9 cellular contexts compared by ENCODE assay signal in genomic region chr6:85923013-85923430, GRCh38.
DNase-seq lines count a peak whose midpoint lies in the region; ATAC-seq and TF ChIP-seq lines count a peak whose summit lies in the region.
"Had no signal": no experiment of that assay in that cellular context is flagged by ENCODE, and none has a peak within 500 bp of the region (broad histone marks: within the 10 kb centered on the region; RNA-seq: fewer than 3 reads in every experiment).

No MANE protein-coding gene starts in this region.

- H3K4me3 ChIP-seq in RWPE2 (ENCODE audit: severe bottlenecking): no peak overlapping the region
- H3K4me3 ChIP-seq in epithelial cell of esophagus (ENCODE audit: low read length): no peak overlapping the region
- H3K4me3 ChIP-seq: SJSA1 had no signal

- no peaks in the 10 kb centered on the region for H3K4me1 Mint-ChIP-seq in nephron progenitor cell
- H3K4me1 Mint-ChIP-seq in natural killer cell treated with Interleukin-12 subunit alpha and Interleukin-12 subunit beta and Interleukin-15 and Interleukin-18, amount 100 ng/mL, for 72 hours (ENCODE audit: low read depth in 2 of 2): no peaks in the 10 kb centered on the region

- TF ChIP-seq CTCF in GM13976 (IDR thresholded peaks at IDR 0.05; ENCODE audit: borderline replicate concordance, control extremely low read depth, extremely low read depth, insufficient read depth, missing control alignments) (peak; percentile 66), RWPE2 (IDR thresholded peaks at IDR 0.05; ENCODE audit: poor library complexity, severe bottlenecking) (peak; percentile 86), epithelial cell of esophagus (IDR thresholded peaks at IDR 0.05; ENCODE audit: insufficient read depth, low read depth, low read length, missing control alignments) (peak; percentile 82), nephron progenitor cell (IDR thresholded peaks at IDR 0.05) (peak; percentile 59)

- no peak overlapping the region for H3K4me3 Mint-ChIP-seq in nephron progenitor cell
- no peak overlapping the region for H3K4me3 Mint-ChIP-seq in natural killer cell treated with Interleukin-12 subunit alpha and Interleukin-12 subunit beta and Interleukin-15 and Interleukin-18, amount 100 ng/mL, for 72 hours

- no peak overlapping the region for H3K27ac ChIP-seq in RWPE2 (ENCODE audit: poor library complexity, severe bottlenecking)
- H3K27ac ChIP-seq: SJSA1 had no signal

- H3K27me3 Mint-ChIP-seq in nephron progenitor cell (ENCODE audit: low read depth, poor library complexity): peaks cover 3% of the 10 kb centered on the region
- no peaks in the 10 kb centered on the region for H3K27me3 Mint-ChIP-seq in natural killer cell treated with Interleukin-12 subunit alpha and Interleukin-12 subunit beta and Interleukin-15 and Interleukin-18, amount 100 ng/mL, for 72 hours

- H3K36me3 ChIP-seq in RWPE2 (ENCODE audit: low read depth): no peaks in the 10 kb centered on the region
- H3K36me3 ChIP-seq: SJSA1 had no signal

- peaks cover 2% of the 10 kb centered on the region for H3K9me3 ChIP-seq in RWPE2 (ENCODE audit: severe bottlenecking)
- H3K9me3 ChIP-seq: SJSA1 had no signal

- H3K4me1 ChIP-seq in RWPE2 (ENCODE audit: insufficient read depth, poor library complexity, severe bottlenecking): no peaks in the 10 kb centered on the region
- H3K4me1 ChIP-seq: SJSA1 had no signal

- H3K27ac Mint-ChIP-seq in nephron progenitor cell: no peak overlapping the region
- H3K27ac Mint-ChIP-seq in natural killer cell treated with Interleukin-12 subunit alpha and Interleukin-12 subunit beta and Interleukin-15 and Interleukin-18, amount 100 ng/mL, for 72 hours: no peak overlapping the region

- DNase-seq in AG20443 (ENCODE audit: low spot score): peak; percentile 55
- peak; percentile 30 for DNase-seq in GM13976 (ENCODE audit: low spot score)
- DNase-seq in LoVo (ENCODE audit: low spot score): peak; percentile 56
- no peak for DNase-seq in RWPE2 (ENCODE audit: low spot score)
- peak; percentile 82 for DNase-seq in epithelial cell of esophagus (ENCODE audit: low read depth)
- peak; percentile 14 for DNase-seq in nephron progenitor cell
- no peak for DNase-seq in natural killer cell treated with Interleukin-12 subunit alpha and Interleukin-12 subunit beta and Interleukin-15 and Interleukin-18, amount 100 ng/mL, for 72 hours (ENCODE audit: low spot score)

- H3K36me3 Mint-ChIP-seq in nephron progenitor cell (ENCODE audit: low read depth): no peaks in the 10 kb centered on the region
- no peaks in the 10 kb centered on the region for H3K36me3 Mint-ChIP-seq in natural killer cell treated with Interleukin-12 subunit alpha and Interleukin-12 subunit beta and Interleukin-15 and Interleukin-18, amount 100 ng/mL, for 72 hours

- in situ Hi-C loops in GM13976 (cut with MboI; ENCODE audit: low sequenced_read_pairs, unreplicated experiment): loop anchor here (25.0 kb wide), 1 partner anchor 264 kb away; no protein-coding TSS in a partner anchor

- peaks cover 16% of the 10 kb centered on the region for H3K9me3 Mint-ChIP-seq in nephron progenitor cell
- H3K9me3 Mint-ChIP-seq in natural killer cell treated with Interleukin-12 subunit alpha and Interleukin-12 subunit beta and Interleukin-15 and Interleukin-18, amount 100 ng/mL, for 72 hours: no peaks in the 10 kb centered on the region

- H3K27me3 ChIP-seq in RWPE2 (ENCODE audit: insufficient read depth, poor library complexity, severe bottlenecking): no peaks in the 10 kb centered on the region
- H3K27me3 ChIP-seq: SJSA1 had no signal

- peak; percentile 81 for ATAC-seq in HG02571 (IDR thresholded peaks at IDR 0.05; ENCODE audit: unreplicated experiment)
- ATAC-seq in RWPE2 (ENCODE audit: low read depth): peak; percentile 90
- ATAC-seq in natural killer cell treated with Interleukin-12 subunit alpha and Interleukin-12 subunit beta and Interleukin-15 and Interleukin-18, amount 100 ng/mL, for 72 hours: no peak

Comparison
In these comparisons a context has a peak if more than half of its experiments do, and no peak if none do; other contexts are left out.
1. DNase-seq: peak in AG20443 (single experiment), GM13976 (single experiment), LoVo (single experiment), epithelial cell of esophagus (single experiment) and nephron progenitor cell (single experiment); none in RWPE2 (single experiment) and natural killer cell treated with Interleukin-12 subunit alpha and Interleukin-12 subunit beta and Interleukin-15 and Interleukin-18, amount 100 ng/mL, for 72 hours (single experiment).
2. ATAC-seq: peak in HG02571 (single experiment) and RWPE2 (single experiment); none in natural killer cell treated with Interleukin-12 subunit alpha and Interleukin-12 subunit beta and Interleukin-15 and Interleukin-18, amount 100 ng/mL, for 72 hours (0 of 2).
3. Peak in every context shown above with its lines, with median percentiles within 50 percentile points of each other: CTCF ChIP-seq.